9 cellular contexts compared by ENCODE assay signal in the genomic region with DNA sequence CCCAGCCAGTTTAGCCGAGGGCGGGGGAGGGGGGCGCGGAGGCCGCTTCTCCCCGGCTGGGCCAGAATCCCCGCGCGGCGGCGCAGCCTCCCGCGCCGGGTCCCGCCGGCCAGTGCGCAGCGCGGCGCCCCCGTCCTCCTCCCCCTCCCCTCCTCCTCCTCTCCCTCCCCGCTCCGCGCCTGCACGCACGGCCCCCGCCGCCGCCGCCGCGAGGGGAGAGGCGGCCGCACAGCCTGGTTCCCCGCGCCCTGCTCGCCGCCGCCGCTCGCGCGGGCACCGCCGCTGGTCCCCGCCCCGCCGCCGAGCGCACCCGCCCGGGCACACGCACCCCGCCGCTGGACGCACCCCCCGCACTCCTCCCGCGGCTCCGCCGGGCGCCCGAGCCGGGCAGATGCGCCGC. TPM values are rescaled to one million over a fixed set of nuclear protein-coding genes. Genes with fewer than 3 reads are reported as not detected.
DNase-seq lines count a peak whose midpoint lies in the region; ATAC-seq, FAIRE-seq and TF ChIP-seq lines count a peak whose summit lies in the region.
"Had no signal": no experiment of that assay in that cellular context is flagged by ENCODE, and none has a peak within 500 bp of the region (broad histone marks: within the 10 kb centered on the region; RNA-seq: fewer than 3 reads in every experiment).

A gene with protein sequence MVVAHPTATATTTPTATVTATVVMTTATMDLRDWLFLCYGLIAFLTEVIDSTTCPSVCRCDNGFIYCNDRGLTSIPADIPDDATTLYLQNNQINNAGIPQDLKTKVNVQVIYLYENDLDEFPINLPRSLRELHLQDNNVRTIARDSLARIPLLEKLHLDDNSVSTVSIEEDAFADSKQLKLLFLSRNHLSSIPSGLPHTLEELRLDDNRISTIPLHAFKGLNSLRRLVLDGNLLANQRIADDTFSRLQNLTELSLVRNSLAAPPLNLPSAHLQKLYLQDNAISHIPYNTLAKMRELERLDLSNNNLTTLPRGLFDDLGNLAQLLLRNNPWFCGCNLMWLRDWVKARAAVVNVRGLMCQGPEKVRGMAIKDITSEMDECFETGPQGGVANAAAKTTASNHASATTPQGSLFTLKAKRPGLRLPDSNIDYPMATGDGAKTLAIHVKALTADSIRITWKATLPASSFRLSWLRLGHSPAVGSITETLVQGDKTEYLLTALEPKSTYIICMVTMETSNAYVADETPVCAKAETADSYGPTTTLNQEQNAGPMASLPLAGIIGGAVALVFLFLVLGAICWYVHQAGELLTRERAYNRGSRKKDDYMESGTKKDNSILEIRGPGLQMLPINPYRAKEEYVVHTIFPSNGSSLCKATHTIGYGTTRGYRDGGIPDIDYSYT (plus strand): TSS at position 351 of the 400 bp plus-strand sequence. CDS start 80,337 bp downstream, outside the sequence.

- H3K79me2 ChIP-seq in hepatocyte = no peaks in the 10 kb centered on the region

- H3K27ac Mint-ChIP-seq in activated CD4-positive, alpha-beta memory T cell treated with anti-CD3 and anti-CD28 coated beads, Interleukin-2, amount 10 ng/mL, durations not matched to agents 7 days and 5 days = no peak within 1 kb of the TSS

- peaks cover 2% of the 10 kb centered on the region for H3K36me3 Mint-ChIP-seq in activated CD4-positive, alpha-beta memory T cell treated with anti-CD3 and anti-CD28 coated beads, Interleukin-2, amount 10 ng/mL, durations not matched to agents 7 days and 5 days (ENCODE audit: low read depth)

- CTCF ChIA-PET in activated CD4-positive, alpha-beta memory T cell treated with anti-CD3 and anti-CD28 coated beads, Interleukin-2, amount 10 ng/mL, durations not matched to agents 7 days and 5 days (lab: Charles Lee) = no interaction called here

- DNase-seq in GM03348 (ENCODE audit: low spot score) (peak; percentile 54), WERI-Rb-1 (no peak), hepatocyte (ENCODE audit: low spot score) (no peak), small intestine (no peak), NAMALWA (ENCODE audit: low spot score) (no peak)
- no peak for DNase-seq in stimulated activated CD4-positive, alpha-beta T cell treated with anti-CD3 and anti-CD28 coated beads, Interleukin-4, amount 100 ng/mL, for 4 hours
- no peak for DNase-seq in activated CD4-positive, alpha-beta memory T cell treated with anti-CD3 and anti-CD28 coated beads, Interleukin-2, amount 10 ng/mL, durations not matched to agents 7 days and 5 days

- H3K9me3 Mint-ChIP-seq in activated CD4-positive, alpha-beta memory T cell treated with anti-CD3 and anti-CD28 coated beads, Interleukin-2, amount 10 ng/mL, durations not matched to agents 7 days and 5 days = no peaks in the 10 kb centered on the region

- POLR2A ChIA-PET in activated CD4-positive, alpha-beta memory T cell treated with anti-CD3 and anti-CD28 coated beads, Interleukin-2, amount 10 ng/mL, durations not matched to agents 7 days and 5 days (lab: Charles Lee) = no interaction called here

- FAIRE-seq in small intestine (lab: Jason Lieb, UNC) = no peak

- WGBS in hepatocyte (ENCODE audit: low lambda C conversion rate, missing lambda C conversion rate) = 5% methylated on average over 7 of the region's 66 CpGs
- WGBS in small intestine, 3 donors = 0 to 4% (median 1%) methylated on average over 5 to 61 of the region's 66 CpGs

- no peak within 1 kb of the TSS for H3K4me3 Mint-ChIP-seq in activated CD4-positive, alpha-beta memory T cell treated with anti-CD3 and anti-CD28 coated beads, Interleukin-2, amount 10 ng/mL, durations not matched to agents 7 days and 5 days

- no peak for ATAC-seq in HG02981 (IDR thresholded peaks at IDR 0.05; ENCODE audit: unreplicated experiment)

- peaks cover 10% of the 10 kb centered on the region for H3K4me1 ChIP-seq in hepatocyte (ENCODE audit: insufficient read depth)
- peaks cover 0 to 4% of the 10 kb centered on the region in 2 donors for H3K4me1 ChIP-seq in small intestine (ENCODE audit: control insufficient read depth in 2 of 2, insufficient read depth in 1 of 2, low read depth in 1 of 2, low read length in 1 of 2)

- H3K4me3 ChIP-seq in WERI-Rb-1 (ENCODE audit: low read depth, low read length) = peak within 1 kb of the TSS; percentile 47
- peak within 1 kb of the TSS; percentile 45 for H3K4me3 ChIP-seq in hepatocyte
- H3K4me3 ChIP-seq in small intestine (ENCODE audit: low read depth in 1 of 2, low read length in 2 of 2) = peak within 1 kb of the TSS; percentile 2 to 27

- 0 out of 2 replicates have a peak within 1 kb of the TSS, but pooled peaks have one; percentile 18 for H3K27ac ChIP-seq in WERI-Rb-1
- no peak within 1 kb of the TSS for H3K27ac ChIP-seq in hepatocyte
- H3K27ac ChIP-seq in small intestine (ENCODE audit: low read depth in 1 of 2, low read length in 1 of 2) = no peak within 1 kb of the TSS
- H3K27ac ChIP-seq: KMS-11 had no signal

- peaks cover 33% of the 10 kb centered on the region for H3K27me3 Mint-ChIP-seq in activated CD4-positive, alpha-beta memory T cell treated with anti-CD3 and anti-CD28 coated beads, Interleukin-2, amount 10 ng/mL, durations not matched to agents 7 days and 5 days

- H3K4me2 ChIP-seq in hepatocyte = peak within 1 kb of the TSS; percentile 93
- H3K4me2 ChIP-seq: KMS-11 had no signal

- no peaks in the 10 kb centered on the region for H3K9me3 ChIP-seq in WERI-Rb-1 (ENCODE audit: severe bottlenecking)
- H3K9me3 ChIP-seq in hepatocyte (ENCODE audit: low read depth) = no peaks in the 10 kb centered on the region
- no peaks in the 10 kb centered on the region for H3K9me3 ChIP-seq in small intestine (ENCODE audit: control insufficient read depth, low read depth)

- no peaks in the 10 kb centered on the region for H4K20me1 ChIP-seq in hepatocyte (ENCODE audit: insufficient read depth, poor library complexity, severe bottlenecking)

- peaks cover 3% of the 10 kb centered on the region for H3K4me1 Mint-ChIP-seq in activated CD4-positive, alpha-beta memory T cell treated with anti-CD3 and anti-CD28 coated beads, Interleukin-2, amount 10 ng/mL, durations not matched to agents 7 days and 5 days

- H3K27me3 ChIP-seq in WERI-Rb-1 (ENCODE audit: insufficient read depth, low read depth, severe bottlenecking) = peaks cover 4% of the 10 kb centered on the region
- peaks cover 38% of the 10 kb centered on the region for H3K27me3 ChIP-seq in hepatocyte
- H3K27me3 ChIP-seq in small intestine (ENCODE audit: control insufficient read depth in 2 of 2, insufficient read depth in 2 of 2, low read length in 2 of 2) = peaks cover 18 to 20% of the 10 kb centered on the region in 2 donors

- peak within 1 kb of the TSS; percentile 7 for H2AFZ ChIP-seq in hepatocyte

- H3K9me2 ChIP-seq in hepatocyte (replicated peaks; ENCODE audit: insufficient read depth) = no peaks in the 10 kb centered on the region

- H3K36me3 ChIP-seq in WERI-Rb-1 = no peaks in the 10 kb centered on the region
- H3K36me3 ChIP-seq in hepatocyte (replicated peaks; ENCODE audit: insufficient read depth, low read depth) = no peaks in the 10 kb centered on the region
- no peaks in the 10 kb centered on the region for H3K36me3 ChIP-seq in small intestine (ENCODE audit: control insufficient read depth in 2 of 2, insufficient read depth in 2 of 2, low read length in 2 of 2)

- TF ChIP-seq CTCF in WERI-Rb-1 (IDR thresholded peaks at IDR 0.05; ENCODE audit: low read depth, low read length) (no peak), hepatocyte (IDR thresholded peaks at IDR 0.05; ENCODE audit: poor library complexity) (no peak)

RNA-seq across cellular contexts. Expression of the gene that starts here (rescaled TPM):
- total RNA-seq in hepatocyte = 0.43 and 0.84 TPM in 2 replicates
- 0.34 and 0.61 TPM in 2 replicates for polyA plus RNA-seq in hepatocyte
- under 1 TPM in 1 of 3 donors, not detected in 2; 0.43 TPM for polyA plus RNA-seq in small intestine
- total RNA-seq in activated CD4-positive, alpha-beta memory T cell treated with anti-CD3 and anti-CD28 coated beads, Interleukin-2, amount 10 ng/mL, durations not matched to agents 7 days and 5 days = under 1 TPM; 0.05 to 0.23 TPM
